11 cellular contexts compared by ENCODE assay signal in genomic region chr20:48189177-48189576, GRCh38.
DNase-seq lines count a peak whose midpoint lies in the region; ATAC-seq and TF ChIP-seq lines count a peak whose summit lies in the region.
"Had no signal": no experiment of that assay in that cellular context is flagged by ENCODE, and none has a peak within 500 bp of the region (broad histone marks: within the 10 kb centered on the region; RNA-seq: fewer than 3 reads in every experiment).

No MANE protein-coding gene starts in this region.

- no peaks in the 10 kb centered on the region for H3K36me3 ChIP-seq in Panc1 (ENCODE audit: control insufficient read depth, insufficient read depth, low read length)
- no peaks in the 10 kb centered on the region for H3K36me3 ChIP-seq in CD8-positive, alpha-beta T cell (ENCODE audit: insufficient read depth, low read length)

- DNase-seq in A172 (ENCODE audit: low spot score) (peak; percentile 44), GM10266 (ENCODE audit: extremely low spot score) (peak; percentile 32), Panc1 (ENCODE audit: low read depth, low spot score) (no peak), fibroblast of pulmonary artery (ENCODE audit: low read depth) (peak; percentile 56), T-cell (no peak), NCI-H2081 treated with DMSO at 0.1 percent for 48 hours (lab: John Stamatoyannopoulos, UW) (no peak)
- DNase-seq in CD8-positive, alpha-beta T cell, result no peak
- DNase-seq in activated T-cell treated with anti-CD3 and anti-CD28 coated beads, Interleukin-2, amount 50 U/mL, for 72 hours, result no peak
- DNase-seq: GDM1; NCI-H187 treated with DMSO at 0.1 percent for 48 hours; stimulated activated naive CD4-positive, alpha-beta T cell treated with Interleukin-2 at 50 U/mL for 16 hours had no signal

- H3K36me3 Mint-ChIP-seq in CD8-positive, alpha-beta T cell, result no peaks in the 10 kb centered on the region
- no peaks in the 10 kb centered on the region for H3K36me3 Mint-ChIP-seq in activated T-cell treated with anti-CD3 and anti-CD28 coated beads, Interleukin-2, amount 50 U/mL, for 72 hours (ENCODE audit: insufficient read depth in 2 of 2)
- H3K36me3 Mint-ChIP-seq in T-cell, result no peaks in the 10 kb centered on the region

- H3K4me3 ChIP-seq in Panc1 (ENCODE audit: low read depth in 2 of 2, low read length in 2 of 2), result no peak overlapping the region
- no peak overlapping the region for H3K4me3 ChIP-seq in fibroblast of pulmonary artery (replicated peaks; ENCODE audit: low read depth, low read length)
- H3K4me3 ChIP-seq in CD8-positive, alpha-beta T cell (ENCODE audit: low read depth, low read length), result no peak overlapping the region

- H3K4me1 ChIP-seq in Panc1 (ENCODE audit: control insufficient read depth, insufficient read depth, low read length), result no peaks in the 10 kb centered on the region
- H3K4me1 ChIP-seq in CD8-positive, alpha-beta T cell (ENCODE audit: insufficient read depth, low read length), result no peaks in the 10 kb centered on the region

- no peak overlapping the region for H3K27ac ChIP-seq in Panc1 (ENCODE audit: low read length)
- no peak overlapping the region for H3K27ac ChIP-seq in CD8-positive, alpha-beta T cell (ENCODE audit: low read depth, low read length)

- no peak overlapping the region for H3K4me3 Mint-ChIP-seq in CD8-positive, alpha-beta T cell
- H3K4me3 Mint-ChIP-seq in activated T-cell treated with anti-CD3 and anti-CD28 coated beads, Interleukin-2, amount 50 U/mL, for 72 hours, result no peak overlapping the region
- H3K4me3 Mint-ChIP-seq in T-cell, result no peak overlapping the region

- ATAC-seq in Panc1 (peak; percentile 68; the same call in 1 of the 2 replicates), T-cell (replicated peaks in 1 of 4) (no peak)
- ATAC-seq in CD8-positive, alpha-beta T cell, result no peak
- no peak for ATAC-seq in activated T-cell treated with anti-CD3 and anti-CD28 coated beads, Interleukin-2, amount 50 U/mL, for 72 hours (replicated peaks in 1 of 2)

- POLR2A ChIA-PET in Panc1 (lab: Charles Lee), result no interaction called here
- POLR2A ChIA-PET in CD8-positive, alpha-beta T cell (lab: Charles Lee), result no interaction called here
- POLR2A ChIA-PET in T-cell (lab: Charles Lee), result no interaction called here

- no peaks in the 10 kb centered on the region for H3K27me3 ChIP-seq in Panc1 (ENCODE audit: control insufficient read depth, insufficient read depth, low read length)
- no peaks in the 10 kb centered on the region for H3K27me3 ChIP-seq in CD8-positive, alpha-beta T cell (ENCODE audit: insufficient read depth, low read length)

- H3K27ac Mint-ChIP-seq in CD8-positive, alpha-beta T cell, result no peak overlapping the region
- no peak overlapping the region for H3K27ac Mint-ChIP-seq in activated T-cell treated with anti-CD3 and anti-CD28 coated beads, Interleukin-2, amount 50 U/mL, for 72 hours
- no peak overlapping the region for H3K27ac Mint-ChIP-seq in T-cell

- peak; percentile 29 for TF ChIP-seq CTCF in GM10266 (IDR thresholded peaks at IDR 0.05; ENCODE audit: control insufficient read depth, insufficient read depth, low read depth, missing control alignments)
- no peak for TF ChIP-seq CTCF in Panc1 (IDR thresholded peaks at IDR 0.05)
- TF ChIP-seq CTCF in fibroblast of pulmonary artery (IDR thresholded peaks at IDR 0.05; ENCODE audit: low read length, missing control alignments), result peak; percentile 52
- no peak for TF ChIP-seq CTCF in CD8-positive, alpha-beta T cell (IDR thresholded peaks at IDR 0.05)

- no TSS peak for BruUV-seq in Panc1 (replicated peaks; lab: Mats Ljungman, UMichigan)

- intact Hi-C loops in Panc1 (cut with micrococcal nuclease; ENCODE audit: unreplicated experiment), result no loop called here
- intact Hi-C loops in CD8-positive, alpha-beta T cell (cut with DNase I, micrococcal nuclease), result loop anchor here in 1 of 2 experiments (5.0 kb wide), 1 partner anchor 462 kb away; no protein-coding TSS in a partner anchor

- no peaks in the 10 kb centered on the region for H3K9me3 ChIP-seq in Panc1 (ENCODE audit: control insufficient read depth, insufficient read depth, low read depth, low read length)
- H3K9me3 ChIP-seq in CD8-positive, alpha-beta T cell (ENCODE audit: low read length), result no peaks in the 10 kb centered on the region

- H3K9me3 Mint-ChIP-seq in CD8-positive, alpha-beta T cell, result no peaks in the 10 kb centered on the region
- H3K9me3 Mint-ChIP-seq in activated T-cell treated with anti-CD3 and anti-CD28 coated beads, Interleukin-2, amount 50 U/mL, for 72 hours, result no peaks in the 10 kb centered on the region
- no peaks in the 10 kb centered on the region for H3K9me3 Mint-ChIP-seq in T-cell

- in situ Hi-C loops in Panc1 (cut with HindIII; ENCODE audit: low pct_unique_long_range_greater_than_20kb, low sequenced_read_pairs), result no loop called here

- CTCF ChIA-PET in Panc1 (lab: Charles Lee), result interaction anchor here (0.9 kb wide), 1 partner anchor 332 kb away, joined by 3 read pairs; no protein-coding TSS in a partner anchor
- CTCF ChIA-PET in CD8-positive, alpha-beta T cell (lab: Charles Lee), result no interaction called here
- CTCF ChIA-PET in T-cell (lab: Charles Lee), result no interaction called here

- no peaks in the 10 kb centered on the region for H3K27me3 Mint-ChIP-seq in CD8-positive, alpha-beta T cell (ENCODE audit: low read depth)
- H3K27me3 Mint-ChIP-seq in activated T-cell treated with anti-CD3 and anti-CD28 coated beads, Interleukin-2, amount 50 U/mL, for 72 hours (ENCODE audit: low read depth), result peaks cover 7% of the 10 kb centered on the region
- H3K27me3 Mint-ChIP-seq in T-cell, result peaks cover 0 to 5% of the 10 kb centered on the region in 2 donors

- H3K4me1 Mint-ChIP-seq in CD8-positive, alpha-beta T cell (ENCODE audit: low read depth), result no peaks in the 10 kb centered on the region
- H3K4me1 Mint-ChIP-seq in activated T-cell treated with anti-CD3 and anti-CD28 coated beads, Interleukin-2, amount 50 U/mL, for 72 hours (ENCODE audit: low read depth), result no peaks in the 10 kb centered on the region
- H3K4me1 Mint-ChIP-seq in T-cell, result no peaks in the 10 kb centered on the region

Comparison
In these comparisons a context has a peak if more than half of its experiments do, and no peak if none do; other contexts are left out.
1. DNase-seq: peak in A172 (single experiment), GM10266 (single experiment) and fibroblast of pulmonary artery (single experiment); none in Panc1 (single experiment), CD8-positive, alpha-beta T cell (0 of 7), activated T-cell treated with anti-CD3 and anti-CD28 coated beads, Interleukin-2, amount 50 U/mL, for 72 hours (0 of 2), T-cell (0 of 34) and NCI-H2081 treated with DMSO at 0.1 percent for 48 hours (single experiment).
2. CTCF ChIP-seq: peak in GM10266 (single experiment) and fibroblast of pulmonary artery (single experiment); none in Panc1 (single experiment) and CD8-positive, alpha-beta T cell (single experiment).